20 cellular contexts compared by ENCODE assay signal in the genomic region with DNA sequence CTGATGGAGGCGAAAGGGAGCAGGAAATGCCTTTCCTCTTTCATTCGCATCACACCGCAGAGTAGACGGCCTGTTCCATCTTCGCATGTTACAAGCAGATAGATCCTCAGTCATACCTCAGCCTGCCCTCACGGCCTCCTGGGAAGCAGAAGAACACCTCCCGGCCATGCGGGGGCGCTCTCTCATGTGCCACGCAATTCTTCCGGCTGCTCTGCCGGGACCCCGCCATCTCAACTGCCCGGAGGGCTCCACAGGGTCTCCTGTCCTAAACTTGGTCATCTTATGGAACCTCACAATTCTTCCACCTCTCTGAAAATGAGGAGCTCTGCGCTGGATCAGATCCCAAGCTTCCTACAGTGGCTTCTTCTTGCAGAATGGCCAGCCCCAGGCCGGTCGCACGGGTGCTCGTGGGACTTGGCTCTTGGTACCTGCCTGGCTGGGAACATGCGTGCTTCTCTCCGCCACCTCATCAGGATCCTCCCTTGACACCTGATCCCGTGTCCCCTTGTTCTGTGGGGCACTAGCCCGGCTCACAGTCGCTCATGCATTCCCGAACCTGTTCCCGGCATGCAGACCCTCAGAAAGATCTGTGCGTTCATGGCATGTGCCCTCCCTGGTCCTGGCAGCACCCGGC.
DNase-seq lines count a peak whose midpoint lies in the region; ATAC-seq and TF ChIP-seq lines count a peak whose summit lies in the region.
"Had no signal": no experiment of that assay in that cellular context is flagged by ENCODE, and none has a peak within 500 bp of the region (broad histone marks: within the 10 kb centered on the region; RNA-seq: fewer than 3 reads in every experiment).

No MANE protein-coding gene starts in this region.

- H3K36me3 ChIP-seq in Karpas-422 (ENCODE audit: insufficient read depth, low read length) = no peaks in the 10 kb centered on the region
- H3K36me3 ChIP-seq: HAP-1, Peyer's patch had no signal

- H3K4me1 ChIP-seq in Karpas-422 (ENCODE audit: low read length) = no peaks in the 10 kb centered on the region
- H3K4me1 ChIP-seq: HAP-1, Peyer's patch had no signal

- no peak overlapping the region for H3K4me3 Mint-ChIP-seq in chondrocyte (ENCODE audit: unreplicated experiment)
- H3K4me3 Mint-ChIP-seq: B cell; CD4-positive, CD25-positive, alpha-beta regulatory T cell had no signal

- H3K36me3 Mint-ChIP-seq in chondrocyte (ENCODE audit: low read depth) = no peaks in the 10 kb centered on the region
- H3K36me3 Mint-ChIP-seq: CD4-positive, CD25-positive, alpha-beta regulatory T cell had no signal

- H3K27ac ChIP-seq in Karpas-422 (ENCODE audit: low read length) = no peak overlapping the region
- H3K27ac ChIP-seq: HL-60, Peyer's patch had no signal

- H3K27me3 Mint-ChIP-seq in chondrocyte (ENCODE audit: low read depth) = peaks cover 10% of the 10 kb centered on the region
- H3K27me3 Mint-ChIP-seq: B cell; CD4-positive, CD25-positive, alpha-beta regulatory T cell had no signal

- no peak overlapping the region for H3K4me2 ChIP-seq in Karpas-422 (ENCODE audit: low read depth, low read length, poor library complexity, severe bottlenecking)

- H3K9me2 ChIP-seq in Karpas-422 (replicated peaks; ENCODE audit: insufficient read depth, low read length) = no peaks in the 10 kb centered on the region

- no peak overlapping the region for H3K9ac ChIP-seq in Karpas-422 (ENCODE audit: low read length)

- intact Hi-C loops in posterior vena cava (cut with DNase I) = no loop called here

- H3K27me3 ChIP-seq in Karpas-422 (ENCODE audit: low read length) = no peaks in the 10 kb centered on the region
- H3K27me3 ChIP-seq: Peyer's patch had no signal

- DNase-seq in Karpas-422 (peak; percentile 51), chondrocyte (ENCODE audit: low spot score) (peak; percentile 87), posterior vena cava (ENCODE audit: low spot score) (peak; percentile 73), NCI-H2171 (lab: John Stamatoyannopoulos, UW) (no peak), NCI-H2107 treated with DMSO at 0.1 percent for 48 hours (lab: John Stamatoyannopoulos, UW; ENCODE audit: unreplicated experiment) (no peak)
- DNase-seq: Calu3; CD4-positive, CD25-positive, alpha-beta regulatory T cell; DMS79; NCI-H1417 treated with DMSO at 0.1 percent for 48 hours; NCI-H2081; NCI-H510A treated with DMSO at 0.1 percent for 48 hours; NCI-H82; Peyer's patch had no signal

- H4K20me1 ChIP-seq in Karpas-422 (ENCODE audit: insufficient read depth, low read depth, low read length) = no peaks in the 10 kb centered on the region

- H3K9me3 Mint-ChIP-seq in chondrocyte (ENCODE audit: low read depth) = peaks cover 13% of the 10 kb centered on the region

- no peak overlapping the region for H2AFZ ChIP-seq in Karpas-422 (ENCODE audit: low read length)

- H3K79me2 ChIP-seq in Karpas-422 (ENCODE audit: low read length) = no peaks in the 10 kb centered on the region

- no peak overlapping the region for H3K27ac Mint-ChIP-seq in chondrocyte (ENCODE audit: unreplicated experiment)
- H3K27ac Mint-ChIP-seq: B cell; CD4-positive, CD25-positive, alpha-beta regulatory T cell had no signal

- no peaks in the 10 kb centered on the region for H3K9me3 ChIP-seq in Karpas-422 (ENCODE audit: low read length)
- H3K9me3 ChIP-seq: HAP-1, Peyer's patch had no signal

- H3K4me1 Mint-ChIP-seq in chondrocyte (ENCODE audit: low read depth) = no peaks in the 10 kb centered on the region
- H3K4me1 Mint-ChIP-seq: B cell; CD4-positive, CD25-positive, alpha-beta regulatory T cell had no signal

- TF ChIP-seq CTCF in GM12873 (IDR thresholded peaks at IDR 0.05; ENCODE audit: insufficient read depth, low read depth, low read length, missing control alignments) = peak; percentile 23
- TF ChIP-seq CTCF in chondrocyte (IDR thresholded peaks at IDR 0.05) = no peak

- no peak overlapping the region for H3K4me3 ChIP-seq in Karpas-422 (ENCODE audit: low read length)
- H3K4me3 ChIP-seq: HAP-1, Peyer's patch had no signal

- no peak for ATAC-seq in HG03280 (IDR thresholded peaks at IDR 0.05; ENCODE audit: unreplicated experiment)
- ATAC-seq in HG02885 (IDR thresholded peaks at IDR 0.05; ENCODE audit: poor library complexity, unreplicated experiment) = no peak
- ATAC-seq: Right ventricle myocardium inferior had no signal

Comparison
In these comparisons a context has a peak if more than half of its experiments do, and no peak if none do; other contexts are left out.
1. DNase-seq: peak in Karpas-422 (single experiment), chondrocyte (single experiment) and posterior vena cava (single experiment); none in NCI-H2171 (single experiment) and NCI-H2107 treated with DMSO at 0.1 percent for 48 hours (single experiment).